In genomic region chr3:50516048-50516871, GRCh38 we compare ENCODE assay signal across 9 cellular contexts. TPM values are rescaled to one million over a fixed set of nuclear protein-coding genes. Genes with fewer than 3 reads are reported as not detected.
A peak's percentile ranks its signal among the peaks of the same experiment; 100 is the strongest.
DNase-seq lines count a peak whose midpoint lies in the region; ATAC-seq, FAIRE-seq and TF ChIP-seq lines count a peak whose summit lies in the region.
"Had no signal": no experiment of that assay in that cellular context is flagged by ENCODE, and none has a peak within 500 bp of the region (broad histone marks: within the 10 kb centered on the region; RNA-seq: fewer than 3 reads in every experiment).

No MANE protein-coding gene starts in this region.

- FAIRE-seq in kidney (lab: Jason Lieb, UNC) = no peak

- no peak for ATAC-seq in GM21717 (IDR thresholded peaks at IDR 0.05; ENCODE audit: unreplicated experiment)

- peak; percentile 5 for DNase-seq in LHCN-M2 (ENCODE audit: low read depth)
- DNase-seq in adrenal gland = peak in 4 of 7 donors; percentile 15 to 34 (median 22)
- DNase-seq in kidney = peak; percentile 89
- DNase-seq in stomach = peak; percentile 26
- no peak for DNase-seq in stimulated activated naive CD4-positive, alpha-beta T cell treated with Interleukin-2 at 50 U/mL for 16 hours (lab: John Stamatoyannopoulos, UW)
- no peak for DNase-seq in activated CD4-positive, CD25-positive, alpha-beta regulatory T cell (lab: John Stamatoyannopoulos, UW)
- DNase-seq in ACHN = no peak
- DNase-seq: activated T-cell treated with anti-CD3 and anti-CD28 coated beads, Interleukin-2, amount 50 U/mL, for 24 hours had no signal

- TF ChIP-seq EP300 in stomach (IDR thresholded peaks at IDR 0.05) = no peak

- in situ Hi-C loops in ACHN (cut with HindIII; ENCODE audit: low pct_ligation_motif_present, low pct_unique_long_range_greater_than_20kb, low sequenced_read_pairs) = no loop called here

- 39 to 80% (median 57%) methylated on average over 7 to 13 of the region's 13 CpGs for WGBS in adrenal gland, 4 donors
- 44 to 49% (median 47%) methylated on average over 10 to 13 of the region's 13 CpGs for WGBS in stomach, 5 donors

- TF ChIP-seq POLR2A in adrenal gland (IDR thresholded peaks at IDR 0.05) = no peak
- no peak for TF ChIP-seq POLR2A in stomach (IDR thresholded peaks at IDR 0.05)

- TF ChIP-seq CTCF in adrenal gland (IDR thresholded peaks at IDR 0.05) (no peak), kidney (IDR thresholded peaks at IDR 0.05; ENCODE audit: borderline replicate concordance, extremely low read depth, insufficient read depth) (no peak), stomach (IDR thresholded peaks at IDR 0.05) (no peak)

- no peak overlapping the region for H3K9ac ChIP-seq in kidney (ENCODE audit: low read length in 2 of 2)

- H3K36me3 ChIP-seq in adrenal gland (replicated peaks in 1 of 2) (no peaks in the 10 kb centered on the region), kidney (ENCODE audit: control insufficient read depth in 1 of 2, insufficient read depth in 2 of 2, low read length in 2 of 2) (no peaks in the 10 kb centered on the region), stomach (no peaks in the 10 kb centered on the region)

- intact Hi-C loops in adrenal gland (cut with DNase I) (loop anchor here in 1 of 2 donors (5.0 kb wide), 1 partner anchor 96 kb away; the partner anchor contains the start of gene CISH), kidney (cut with DNase I) (no loop called here), stomach (cut with DNase I; ENCODE audit: low total_unique reads) (no loop called here)

- no peaks in the 10 kb centered on the region for H3K9me3 ChIP-seq in adrenal gland (replicated peaks in 1 of 3)
- H3K9me3 ChIP-seq in kidney (ENCODE audit: control insufficient read depth in 1 of 2, low read length in 2 of 2) = no peaks in the 10 kb centered on the region
- H3K9me3 ChIP-seq in stomach = no peaks in the 10 kb centered on the region

- H3K4me1 ChIP-seq in adrenal gland (replicated peaks in 1 of 2) (no peaks in the 10 kb centered on the region), kidney (ENCODE audit: control insufficient read depth in 1 of 2, insufficient read depth in 1 of 2, low read depth in 1 of 2, low read length in 2 of 2) (peaks cover 0 to 5% of the 10 kb centered on the region in 2 donors), stomach (peaks cover 5 to 19% (median 16%) of the 10 kb centered on the region in 4 donors)

- H3K27ac ChIP-seq in adrenal gland (peak overlapping the region in 2 of 5 donors; percentile 52 to 66), kidney (ENCODE audit: low read depth in 2 of 2, low read length in 2 of 2) (no peak overlapping the region), stomach (peak overlapping the region in 4 of 5 donors; percentile 20 to 57 (median 41))

- H3K4me3 ChIP-seq in adrenal gland = peak overlapping the region in 1 of 4 donors; percentile 12
- H3K4me3 ChIP-seq in kidney (ENCODE audit: low read length in 2 of 2) = no peak overlapping the region
- H3K4me3 ChIP-seq in stomach = peak overlapping the region in 3 of 4 donors; percentile 0 to 20 (median 7)

- H3K27me3 ChIP-seq in adrenal gland (peaks cover 2% of the 10 kb centered on the region), stomach (peaks cover 0 to 3% (median 0%) of the 10 kb centered on the region in 3 donors)

RNA-seq across cellular contexts. Expression of gene CACNA2D2, which starts 12.8 kb away (rescaled TPM):
- total RNA-seq in LHCN-M2 (2014; rRNA removed) (not detected in 2 replicates), adrenal gland (under 1 TPM; 0.09 to 0.88 (median 0.59) TPM), kidney (3.6 TPM), stomach (10 to 100 TPM in 1 of 5 donors, 1 to 10 TPM in 4; 1.2 to 45.8 (median 1.8) TPM)
- 0.05 TPM for polyA plus RNA-seq in LHCN-M2 (2012)
- polyA plus RNA-seq in adrenal gland (1 to 10 TPM in 2 of 3 donors, under 1 TPM in 1; 0.59 to 2.0 (median 1.0) TPM), kidney (ENCODE audit: insufficient read depth, low read depth, low replicate concordance) (6.0 TPM), stomach (1 to 10 TPM in 2 of 3 donors, under 1 TPM in 1; 0.92 to 2.7 (median 1.9) TPM)

RNA-seq across cellular contexts. Expression of gene C3orf18, which starts 51.3 kb away (rescaled TPM):
- total RNA-seq in LHCN-M2 (2014; rRNA removed) = 15.1 and 18.7 TPM in 2 replicates
- polyA plus RNA-seq in LHCN-M2 (2012) = 9.4 TPM
- total RNA-seq in adrenal gland = 10 to 100 TPM; 10.6 to 44.3 (median 18.9) TPM
- 1 to 10 TPM; 6.6 to 9.8 (median 9.0) TPM for polyA plus RNA-seq in adrenal gland
- 6.2 TPM for total RNA-seq in kidney
- 14.9 TPM for polyA plus RNA-seq in kidney (ENCODE audit: insufficient read depth, low read depth, low replicate concordance)
- total RNA-seq in stomach = 10 to 100 TPM in 2 of 5 donors, 1 to 10 TPM in 2, not detected in 1; 4.9 to 75.0 (median 16.4) TPM
- polyA plus RNA-seq in stomach = 1 to 10 TPM; 5.9 to 9.0 (median 8.2) TPM

RNA-seq across cellular contexts. Expression of gene HEMK1, which starts 53.1 kb away (rescaled TPM):
- total RNA-seq in LHCN-M2 (2014; rRNA removed) = 10.5 and 11.4 TPM in 2 replicates
- 14.1 TPM for polyA plus RNA-seq in LHCN-M2 (2012)
- total RNA-seq in adrenal gland = 10 to 100 TPM in 7 of 8 donors, 1 to 10 TPM in 1; 9.1 to 38.2 (median 18.6) TPM
- polyA plus RNA-seq in adrenal gland = 10 to 100 TPM in 2 of 3 donors, 1 to 10 TPM in 1; 9.3 to 46.4 (median 25.3) TPM
- total RNA-seq in kidney = 25.1 TPM
- polyA plus RNA-seq in kidney (ENCODE audit: insufficient read depth, low read depth, low replicate concordance) = 30.3 TPM
- total RNA-seq in stomach = 10 to 100 TPM in 2 of 5 donors, 1 to 10 TPM in 3; 5.8 to 14.3 (median 6.4) TPM
- polyA plus RNA-seq in stomach = 10 to 100 TPM; 19.8 to 24.8 (median 20.0) TPM

Comparison
In these comparisons a context has a peak if more than half of its experiments do, and no peak if none do; other contexts are left out.
1. DNase-seq: peak in LHCN-M2 (single experiment), adrenal gland (4 of 7), kidney (single experiment) and stomach (single experiment); none in stimulated activated naive CD4-positive, alpha-beta T cell treated with Interleukin-2 at 50 U/mL for 16 hours (single experiment), activated CD4-positive, CD25-positive, alpha-beta regulatory T cell (0 of 4) and ACHN (single experiment).
2. H3K27ac ChIP-seq: peak in stomach (4 of 5); none in kidney (0 of 2).
3. H3K4me3 ChIP-seq: peak in stomach (3 of 4); none in kidney (0 of 2).